In genomic region chr22:46931881-46932280, GRCh38 we compare ENCODE assay signal across 22 cellular contexts.
DNase-seq lines count a peak whose midpoint lies in the region; FAIRE-seq and TF ChIP-seq lines count a peak whose summit lies in the region.
"Had no signal": no experiment of that assay in that cellular context is flagged by ENCODE, and none has a peak within 500 bp of the region (broad histone marks: within the 10 kb centered on the region; RNA-seq: fewer than 3 reads in every experiment).

No MANE protein-coding gene starts in this region.

- H2AFZ ChIP-seq in keratinocyte (ENCODE audit: control insufficient read depth, low read length) = no peak overlapping the region

- H3K9ac ChIP-seq in keratinocyte (ENCODE audit: control insufficient read depth, extremely low read depth, insufficient read depth, low read length) = no peak overlapping the region

- H4K20me1 ChIP-seq in keratinocyte (ENCODE audit: control insufficient read depth, extremely low read depth, insufficient read depth, low read length) = no peaks in the 10 kb centered on the region

- FAIRE-seq in keratinocyte (lab: Jason Lieb, UNC) = no peak
- FAIRE-seq: endometrium had no signal

- no peaks in the 10 kb centered on the region for H3K9me1 ChIP-seq in keratinocyte (ENCODE audit: control insufficient read depth, extremely low read depth, insufficient read depth, low read length)

- in situ Hi-C loops in brain microvascular endothelial cell (cut with HindIII; ENCODE audit: low pct_ligation_motif_present, low sequenced_read_pairs) = no loop called here

- H3K36me3 ChIP-seq in brain microvascular endothelial cell (replicated peaks) (no peaks in the 10 kb centered on the region), keratinocyte (ENCODE audit: control insufficient read depth in 2 of 2, extremely low read depth in 1 of 2, insufficient read depth in 2 of 2, low read length in 2 of 2) (peaks cover 0 to 2% of the 10 kb centered on the region in 2 experiments), SJCRH30 (no peaks in the 10 kb centered on the region)

- H3K4me2 ChIP-seq in keratinocyte (ENCODE audit: control insufficient read depth, extremely low read depth, insufficient read depth, low read depth, low read length) = no peak overlapping the region

- no peak overlapping the region for H3K4me3 ChIP-seq in brain microvascular endothelial cell (ENCODE audit: low read depth, low read length)
- no peak overlapping the region for H3K4me3 ChIP-seq in keratinocyte (ENCODE audit: control insufficient read depth in 2 of 3, extremely low read depth in 1 of 3, insufficient read depth in 2 of 3, low read depth in 1 of 3, low read length in 3 of 3)
- H3K4me3 ChIP-seq in SJCRH30 = no peak overlapping the region

- peak; percentile 25 for TF ChIP-seq CTCF in brain microvascular endothelial cell (IDR thresholded peaks at IDR 0.05; ENCODE audit: low read depth, low read length, missing control alignments)
- TF ChIP-seq CTCF in keratinocyte (optimal IDR thresholded peaks at IDR 0.05 in 1 of 3, IDR thresholded peaks at IDR 0.05 in 1 of 3, conservative IDR thresholded peaks at IDR 0.05 in 1 of 3; ENCODE audit: extremely low read depth in 1 of 3, insufficient read depth in 2 of 3, low read length in 3 of 3) = peak in 1 of 3 experiments; percentile 7

- H3K9me3 ChIP-seq in keratinocyte (ENCODE audit: control insufficient read depth, low read depth, low read length) (no peaks in the 10 kb centered on the region), SJCRH30 (replicated peaks) (no peaks in the 10 kb centered on the region)

- no peaks in the 10 kb centered on the region for H3K27me3 ChIP-seq in brain microvascular endothelial cell (replicated peaks)
- no peaks in the 10 kb centered on the region for H3K27me3 ChIP-seq in keratinocyte (ENCODE audit: control insufficient read depth, extremely low read depth, insufficient read depth, low read length)
- no peaks in the 10 kb centered on the region for H3K27me3 ChIP-seq in SJCRH30

- H3K27ac ChIP-seq in brain microvascular endothelial cell = peak overlapping the region; percentile 85
- peak overlapping the region; percentile 54 for H3K27ac ChIP-seq in keratinocyte (ENCODE audit: control insufficient read depth, insufficient read depth, low read length)
- no peak overlapping the region for H3K27ac ChIP-seq in SJCRH30

- peak; percentile 50 for DNase-seq in ELR (ENCODE audit: low read depth)
- peak; percentile 68 for DNase-seq in LHCN-M2 (ENCODE audit: low read depth)
- DNase-seq in brain microvascular endothelial cell = peak; percentile 76
- peak; percentile 68 for DNase-seq in keratinocyte (ENCODE audit: low read depth, low spot score)
- DNase-seq in T1000 (lab: John Stamatoyannopoulos, UW) = no peak
- no peak for DNase-seq in activated CD4-positive, alpha-beta T cell treated with anti-CD3 and anti-CD28 coated beads for 48 hours
- DNase-seq in SJCRH30 = no peak
- DNase-seq in NCI-H2029 (lab: John Stamatoyannopoulos, UW) = no peak
- DNase-seq: activated CD4-positive, alpha-beta memory T cell treated with anti-CD3 and anti-CD28 coated beads for 36 hours; activated naive CD4-positive, alpha-beta T cell treated with anti-CD3 and anti-CD28 coated beads for 36 hours; activated T-cell treated with anti-CD3 and anti-CD28 coated beads, Interleukin-2, amount 50 U/mL, for 24 hours; COR-L47; immature natural killer cell; KG1; NCI-H187 treated with DMSO at 0.1 percent for 48 hours; NCI-H345; OCI-M1; stimulated activated CD4-positive, alpha-beta T cell treated with anti-CD3 and anti-CD28 coated beads, Interleukin-12 subunit alpha, Interleukin-12 subunit beta, amount 100 ng/mL, for 4 hours; stimulated activated CD8-positive, alpha-beta memory T cell treated with anti-CD3 and anti-CD28 coated beads, Interleukin-4, amount 100 ng/mL, for 48 hours; substantia nigra; T-helper 17 cell had no signal

- H3K4me1 ChIP-seq in keratinocyte (ENCODE audit: control insufficient read depth, extremely low read depth, insufficient read depth, low read length) = peaks cover 33% of the 10 kb centered on the region
- peaks cover 8% of the 10 kb centered on the region; the same call in 1 of the 2 replicates for H3K4me1 ChIP-seq in SJCRH30

- peaks cover 7% of the 10 kb centered on the region for H3K79me2 ChIP-seq in keratinocyte (ENCODE audit: control insufficient read depth, insufficient read depth, low read length)

- dilution Hi-C loops in keratinocyte (cut with MboI; ENCODE audit: extremely low pct_ligation_motif_present, low sequenced_read_pairs) = no loop called here

Comparison
In these comparisons a context has a peak if more than half of its experiments do, and no peak if none do; other contexts are left out.
1. DNase-seq: peak in ELR (single experiment), LHCN-M2 (single experiment), brain microvascular endothelial cell (single experiment) and keratinocyte (single experiment); none in T1000 (single experiment), activated CD4-positive, alpha-beta T cell treated with anti-CD3 and anti-CD28 coated beads for 48 hours (single experiment), SJCRH30 (0 of 2) and NCI-H2029 (single experiment).